ENCODE assay signal across 8 cellular contexts in the genomic region with DNA sequence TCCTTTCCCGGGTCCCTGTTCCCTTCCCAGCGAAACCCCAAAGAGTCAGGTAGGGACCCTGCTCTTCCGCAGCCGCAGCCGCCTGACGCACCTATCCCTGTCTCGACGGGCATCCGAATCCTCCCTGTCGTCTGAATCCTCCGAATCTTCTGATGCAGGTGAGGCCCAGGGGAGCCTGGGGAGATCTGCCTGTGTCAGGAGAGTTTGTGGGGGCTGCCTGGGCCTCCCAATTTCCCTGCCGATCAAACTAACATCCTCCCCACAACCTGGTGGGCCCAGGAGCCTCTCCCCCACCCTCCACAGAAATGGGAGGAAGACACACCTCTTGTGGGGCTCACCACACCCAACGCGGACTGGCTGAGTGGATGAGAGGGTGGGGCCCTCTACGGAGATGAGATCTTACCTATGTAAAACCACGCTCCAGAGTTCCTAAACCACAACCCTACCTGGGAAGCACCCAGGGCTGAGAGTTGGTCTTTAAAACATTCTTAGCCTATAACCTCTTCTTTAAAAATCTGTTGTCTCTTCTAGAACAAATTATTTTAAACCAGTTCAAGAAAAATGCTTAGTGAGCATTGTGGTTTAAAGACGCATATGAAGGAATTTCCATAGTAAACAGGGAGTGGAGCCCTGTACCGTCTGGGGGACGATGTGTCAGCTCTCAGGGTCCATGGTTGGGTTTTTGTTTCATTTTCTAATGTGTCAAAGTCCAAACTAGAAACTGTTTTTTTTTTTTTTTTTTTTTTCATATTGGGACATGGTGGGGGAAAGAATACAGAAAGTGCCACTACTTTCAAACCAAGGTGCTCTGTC. TPM values are rescaled to one million over a fixed set of nuclear protein-coding genes. Genes with fewer than 3 reads are reported as not detected.
DNase-seq lines count a peak whose midpoint lies in the region; ATAC-seq and TF ChIP-seq lines count a peak whose summit lies in the region.

No MANE protein-coding gene starts in this region.

- peaks cover 64% of the 10 kb centered on the region for H3K4me1 Mint-ChIP-seq in dendritic cell treated with granulocyte-macrophage colony-stimulating factor and Interleukin-4, amounts not matched to agents 40 ng/mL and 50 ng/mL, for 4 days (ENCODE audit: low read depth)
- peaks cover 63% of the 10 kb centered on the region for H3K4me1 Mint-ChIP-seq in osteocyte (ENCODE audit: unreplicated experiment)

- H3K4me3 ChIP-seq in PC-9: peak overlapping the region; percentile 95; the same call in 1 of the 2 replicates

- H3K27ac ChIP-seq in PC-9: no peak overlapping the region

- H4K20me1 ChIP-seq in PC-9 (ENCODE audit: insufficient read depth): no peaks in the 10 kb centered on the region

- peak overlapping the region; percentile 81 for H3K4me3 Mint-ChIP-seq in dendritic cell treated with granulocyte-macrophage colony-stimulating factor and Interleukin-4, amounts not matched to agents 40 ng/mL and 50 ng/mL, for 4 days
- peak overlapping the region; percentile 94 for H3K4me3 Mint-ChIP-seq in osteocyte (ENCODE audit: unreplicated experiment)

- no peaks in the 10 kb centered on the region for H3K27me3 Mint-ChIP-seq in dendritic cell treated with granulocyte-macrophage colony-stimulating factor and Interleukin-4, amounts not matched to agents 40 ng/mL and 50 ng/mL, for 4 days
- no peaks in the 10 kb centered on the region for H3K27me3 Mint-ChIP-seq in osteocyte (ENCODE audit: unreplicated experiment)

- no peak for ATAC-seq in HG02870 (IDR thresholded peaks at IDR 0.05; ENCODE audit: unreplicated experiment)
- ATAC-seq in HG03439 (IDR thresholded peaks at IDR 0.05; ENCODE audit: unreplicated experiment): no peak
- ATAC-seq in GM21528 (IDR thresholded peaks at IDR 0.05; ENCODE audit: low FRiP score, unreplicated experiment): no peak

- H3K36me3 ChIP-seq in PC-9 (ENCODE audit: low read depth): no peaks in the 10 kb centered on the region

- peak overlapping the region; percentile 79 for H3K4me2 ChIP-seq in PC-9

- POLR2A ChIA-PET in PC-9 (lab: Charles Lee; ENCODE audit: unreplicated experiment): no interaction called here

- H3F3A ChIP-seq in PC-9 (ENCODE audit: insufficient read depth, low read depth): no peaks in the 10 kb centered on the region

- H3K4me1 ChIP-seq in PC-9 (replicated peaks; ENCODE audit: insufficient read depth): peaks cover 15% of the 10 kb centered on the region

- H3K9me3 ChIP-seq in PC-9 (ENCODE audit: insufficient read depth, low read depth): no peaks in the 10 kb centered on the region

- H3K79me2 ChIP-seq in PC-9 (ENCODE audit: low read depth): peaks cover 17% of the 10 kb centered on the region

- intact Hi-C loops in PC-9 (cut with micrococcal nuclease; ENCODE audit: unreplicated experiment): loop anchor here (1.0 kb wide), 1 partner anchor 14 kb away; no protein-coding TSS in a partner anchor
- intact Hi-C loops in dendritic cell treated with granulocyte-macrophage colony-stimulating factor and Interleukin-4, amounts not matched to agents 40 ng/mL and 50 ng/mL, for 4 days (cut with micrococcal nuclease): loop anchor here (2.0 kb wide), 1 partner anchor 13 kb away; no protein-coding TSS in a partner anchor

- DNase-seq in NCI-H1436 (lab: John Stamatoyannopoulos, UW) (peak; percentile 48), NCI-H1436 treated with DMSO at 0.1 percent for 48 hours (lab: John Stamatoyannopoulos, UW) (no peak), PC-9 (peak in 1 of 2 experiments; percentile 48), osteocyte (ENCODE audit: extremely low spot score, unreplicated experiment) (no peak)

- H2AFZ ChIP-seq in PC-9: no peak overlapping the region

- CTCF ChIA-PET in PC-9 (lab: Charles Lee): no interaction called here

- H3K36me3 Mint-ChIP-seq in dendritic cell treated with granulocyte-macrophage colony-stimulating factor and Interleukin-4, amounts not matched to agents 40 ng/mL and 50 ng/mL, for 4 days (ENCODE audit: low read depth): peaks cover 69% of the 10 kb centered on the region
- peaks cover 37% of the 10 kb centered on the region for H3K36me3 Mint-ChIP-seq in osteocyte (ENCODE audit: unreplicated experiment)

- TF ChIP-seq CTCF in PC-9 (conservative IDR thresholded peaks at IDR 0.05) (no peak), osteocyte (IDR thresholded peaks at IDR 0.05) (no peak)

- no peaks in the 10 kb centered on the region for H3K9me2 ChIP-seq in PC-9 (ENCODE audit: insufficient read depth)

- H3K27ac Mint-ChIP-seq in dendritic cell treated with granulocyte-macrophage colony-stimulating factor and Interleukin-4, amounts not matched to agents 40 ng/mL and 50 ng/mL, for 4 days: peak overlapping the region; percentile 57
- H3K27ac Mint-ChIP-seq in osteocyte (ENCODE audit: unreplicated experiment): peak overlapping the region; percentile 90

- BruUV-seq in PC-9 (replicated peaks; lab: Mats Ljungman, UMichigan): no TSS peak

- H3K9me3 Mint-ChIP-seq in dendritic cell treated with granulocyte-macrophage colony-stimulating factor and Interleukin-4, amounts not matched to agents 40 ng/mL and 50 ng/mL, for 4 days: no peaks in the 10 kb centered on the region
- no peaks in the 10 kb centered on the region for H3K9me3 Mint-ChIP-seq in osteocyte (ENCODE audit: unreplicated experiment)

- H3K27me3 ChIP-seq in PC-9 (ENCODE audit: insufficient read depth, low read depth): no peaks in the 10 kb centered on the region

RNA-seq across cellular contexts. Expression of gene CDC25B, which starts 1.7 kb away (rescaled TPM):
- total RNA-seq in PC-9 (2021): 83.5 and 91.0 TPM in 2 replicates
- total RNA-seq in osteocyte: 193 and 197 TPM in 2 replicates

RNA-seq across cellular contexts. Expression of gene CENPB, which starts 11.3 kb away (rescaled TPM):
- total RNA-seq in PC-9 (2021) (70.8 and 82.9 TPM in 2 replicates), osteocyte (87.7 and 92.2 TPM in 2 replicates)

RNA-seq across cellular contexts. Expression of gene SPEF1, which starts 16.6 kb away (rescaled TPM):
- total RNA-seq in PC-9 (2021): 2.6 and 2.7 TPM in 2 replicates
- total RNA-seq in osteocyte: 0.24 TPM in 1 of 2 replicates, not detected in the other

RNA-seq across cellular contexts. Expression of gene AP5S1, which starts 22.5 kb away (rescaled TPM):
- 18.3 and 20.0 TPM in 2 replicates for total RNA-seq in PC-9 (2021)
- total RNA-seq in osteocyte: 22.8 and 24.3 TPM in 2 replicates

RNA-seq across cellular contexts. Expression of gene ADISSP, which starts 30.2 kb away (rescaled TPM):
- total RNA-seq in PC-9 (2021) (86.9 and 95.0 TPM in 2 replicates), osteocyte (24.3 and 25.2 TPM in 2 replicates)
